ENCODE assay signal across 12 cellular contexts in genomic region chr10:128180843-128181242, GRCh38. TPM values are rescaled to one million over a fixed set of nuclear protein-coding genes. Genes with fewer than 3 reads are reported as not detected.
DNase-seq lines count a peak whose midpoint lies in the region; ATAC-seq, FAIRE-seq and TF ChIP-seq lines count a peak whose summit lies in the region.
"Had no signal": no experiment of that assay in that cellular context is flagged by ENCODE, and none has a peak within 500 bp of the region (broad histone marks: within the 10 kb centered on the region; RNA-seq: fewer than 3 reads in every experiment).

No MANE protein-coding gene starts in this region.

- no peak for FAIRE-seq in GM19239 (lab: Jason Lieb, UNC)

- no peaks in the 10 kb centered on the region for H3K9me2 ChIP-seq in PC-9 (ENCODE audit: insufficient read depth)

- no peak overlapping the region for H3K4me3 ChIP-seq in PC-9

- no peaks in the 10 kb centered on the region for H4K20me1 ChIP-seq in PC-9 (ENCODE audit: insufficient read depth)

- H2AFZ ChIP-seq in PC-9: no peak overlapping the region

- H3K27me3 Mint-ChIP-seq in activated CD4-positive, alpha-beta T cell treated with anti-CD3 and anti-CD28 coated beads, Interleukin-2, amount 10 ng/mL, durations not matched to agents 24 days and 14 days: peaks cover 21% of the 10 kb centered on the region
- peaks cover 0 to 5% of the 10 kb centered on the region in 2 donors for H3K27me3 Mint-ChIP-seq in effector memory CD8-positive, alpha-beta T cell
- no peaks in the 10 kb centered on the region for H3K27me3 Mint-ChIP-seq in stimulated activated naive CD8-positive, alpha-beta T cell treated with anti-CD3 and anti-CD28 coated beads, Interleukin-15, amount 100 ng/mL, for 72 hours

- peak overlapping the region; percentile 81 for H3K4me3 Mint-ChIP-seq in activated CD4-positive, alpha-beta T cell treated with anti-CD3 and anti-CD28 coated beads, Interleukin-2, amount 10 ng/mL, durations not matched to agents 24 days and 14 days
- H3K4me3 Mint-ChIP-seq in effector memory CD8-positive, alpha-beta T cell: peak overlapping the region; percentile 53 to 73
- H3K4me3 Mint-ChIP-seq in stimulated activated naive CD8-positive, alpha-beta T cell treated with anti-CD3 and anti-CD28 coated beads, Interleukin-15, amount 100 ng/mL, for 72 hours: peak overlapping the region; percentile 69 to 74
- H3K4me3 Mint-ChIP-seq: brain had no signal

- DNase-seq in activated gamma-delta T cell treated with Interleukin-2 at 50 U/mL for 16 hours: peak; percentile 39
- no peak for DNase-seq in activated gamma-delta T cell (lab: John Stamatoyannopoulos, UW)
- peak; percentile 90 for DNase-seq in activated CD4-positive, alpha-beta T cell treated with anti-CD3 and anti-CD28 coated beads, Interleukin-2, amount 10 ng/mL, durations not matched to agents 24 days and 14 days
- DNase-seq in effector memory CD8-positive, alpha-beta T cell: peak; percentile 18 to 25 (median 21)
- DNase-seq in stimulated activated naive CD8-positive, alpha-beta T cell treated with anti-CD3 and anti-CD28 coated beads, Interleukin-15, amount 100 ng/mL, for 72 hours: peak; percentile 23 to 58
- no peak for DNase-seq in UCSD-AML1 (lab: John Stamatoyannopoulos, UW; ENCODE audit: unreplicated experiment)
- no peak for DNase-seq in GM19239 (ENCODE audit: insufficient read length, low spot score)
- no peak for DNase-seq in PC-9
- DNase-seq: ACHN, NCI-H187, right cardiac atrium had no signal

- no TSS peak for BruUV-seq in PC-9 (replicated peaks; lab: Mats Ljungman, UMichigan)

- peaks cover 17% of the 10 kb centered on the region for H3K36me3 Mint-ChIP-seq in activated CD4-positive, alpha-beta T cell treated with anti-CD3 and anti-CD28 coated beads, Interleukin-2, amount 10 ng/mL, durations not matched to agents 24 days and 14 days (ENCODE audit: low read depth)
- no peaks in the 10 kb centered on the region for H3K36me3 Mint-ChIP-seq in effector memory CD8-positive, alpha-beta T cell (ENCODE audit: insufficient read depth)
- H3K36me3 Mint-ChIP-seq: brain had no signal

- no peaks in the 10 kb centered on the region for H3F3A ChIP-seq in PC-9 (ENCODE audit: insufficient read depth, low read depth)

- no peak for TF ChIP-seq CTCF in PC-9 (conservative IDR thresholded peaks at IDR 0.05)

- no peaks in the 10 kb centered on the region for H3K79me2 ChIP-seq in PC-9 (ENCODE audit: low read depth)

- peaks cover 45% of the 10 kb centered on the region for H3K4me1 Mint-ChIP-seq in activated CD4-positive, alpha-beta T cell treated with anti-CD3 and anti-CD28 coated beads, Interleukin-2, amount 10 ng/mL, durations not matched to agents 24 days and 14 days
- peaks cover 20 to 22% of the 10 kb centered on the region in 2 donors for H3K4me1 Mint-ChIP-seq in effector memory CD8-positive, alpha-beta T cell (ENCODE audit: low read depth in 2 of 2)
- H3K4me1 Mint-ChIP-seq in stimulated activated naive CD8-positive, alpha-beta T cell treated with anti-CD3 and anti-CD28 coated beads, Interleukin-15, amount 100 ng/mL, for 72 hours: peaks cover 37% of the 10 kb centered on the region

- H3K27ac Mint-ChIP-seq in activated CD4-positive, alpha-beta T cell treated with anti-CD3 and anti-CD28 coated beads, Interleukin-2, amount 10 ng/mL, durations not matched to agents 24 days and 14 days: peak overlapping the region; percentile 88
- H3K27ac Mint-ChIP-seq in effector memory CD8-positive, alpha-beta T cell: peak overlapping the region; percentile 66 to 95
- H3K27ac Mint-ChIP-seq in stimulated activated naive CD8-positive, alpha-beta T cell treated with anti-CD3 and anti-CD28 coated beads, Interleukin-15, amount 100 ng/mL, for 72 hours: peak overlapping the region; percentile 49 to 64
- H3K27ac Mint-ChIP-seq: brain had no signal

- H3K27ac ChIP-seq in PC-9: no peak overlapping the region

- ATAC-seq in effector memory CD8-positive, alpha-beta T cell (replicated peaks): peak; percentile 90
- peak; percentile 93 for ATAC-seq in stimulated activated naive CD8-positive, alpha-beta T cell treated with anti-CD3 and anti-CD28 coated beads, Interleukin-15, amount 100 ng/mL, for 72 hours
- ATAC-seq: right cardiac atrium had no signal

- H3K27me3 ChIP-seq in PC-9 (ENCODE audit: insufficient read depth, low read depth): peaks cover 28% of the 10 kb centered on the region; the same call in 1 of the 2 replicates

- intact Hi-C loops in activated CD4-positive, alpha-beta T cell treated with anti-CD3 and anti-CD28 coated beads, Interleukin-2, amount 10 ng/mL, durations not matched to agents 24 days and 14 days (cut with micrococcal nuclease): loop anchor here (1.0 to 5.0 kb wide), 3 partner anchors 29 to 1991 kb away; partner anchors contain the start of gene MKI67
- intact Hi-C loops in PC-9 (cut with micrococcal nuclease; ENCODE audit: unreplicated experiment): no loop called here

- H3K36me3 ChIP-seq in PC-9 (ENCODE audit: low read depth): no peaks in the 10 kb centered on the region

- H3K9me3 ChIP-seq in PC-9 (ENCODE audit: insufficient read depth, low read depth): no peaks in the 10 kb centered on the region

- no peak overlapping the region for H3K4me2 ChIP-seq in PC-9

- POLR2A ChIA-PET in PC-9 (lab: Charles Lee; ENCODE audit: unreplicated experiment): no interaction called here

- H3K9me3 Mint-ChIP-seq in activated CD4-positive, alpha-beta T cell treated with anti-CD3 and anti-CD28 coated beads, Interleukin-2, amount 10 ng/mL, durations not matched to agents 24 days and 14 days: peaks cover 16% of the 10 kb centered on the region
- peaks cover 0 to 2% of the 10 kb centered on the region in 2 donors for H3K9me3 Mint-ChIP-seq in effector memory CD8-positive, alpha-beta T cell
- H3K9me3 Mint-ChIP-seq in stimulated activated naive CD8-positive, alpha-beta T cell treated with anti-CD3 and anti-CD28 coated beads, Interleukin-15, amount 100 ng/mL, for 72 hours: peaks cover 6 to 10% of the 10 kb centered on the region in 2 donors

- H3K4me1 ChIP-seq in PC-9 (replicated peaks; ENCODE audit: insufficient read depth): no peaks in the 10 kb centered on the region

- CTCF ChIA-PET in PC-9 (lab: Charles Lee): no interaction called here

RNA-seq across cellular contexts. Expression of gene MKI67, which starts 54.6 kb away (rescaled TPM):
- total RNA-seq in activated CD4-positive, alpha-beta T cell treated with anti-CD3 and anti-CD28 coated beads, Interleukin-2, amount 10 ng/mL, durations not matched to agents 24 days and 14 days: 161 and 164 TPM in 2 replicates
- 75.2 and 114 TPM in 2 replicates for total RNA-seq in PC-9 (2021)

Comparison
In these comparisons a context has a peak if more than half of its experiments do, and no peak if none do; other contexts are left out.
1. DNase-seq: peak in activated gamma-delta T cell treated with Interleukin-2 at 50 U/mL for 16 hours (single experiment), activated CD4-positive, alpha-beta T cell treated with anti-CD3 and anti-CD28 coated beads, Interleukin-2, amount 10 ng/mL, durations not matched to agents 24 days and 14 days (single experiment), effector memory CD8-positive, alpha-beta T cell (3 of 3) and stimulated activated naive CD8-positive, alpha-beta T cell treated with anti-CD3 and anti-CD28 coated beads, Interleukin-15, amount 100 ng/mL, for 72 hours (2 of 2); none in activated gamma-delta T cell (single experiment), UCSD-AML1 (single experiment), GM19239 (single experiment) and PC-9 (0 of 2).
2. Peak in every context shown above with its lines, with median percentiles within 50 percentile points of each other: H3K27ac Mint-ChIP-seq and H3K4me3 Mint-ChIP-seq.